1 cellular context compared by ENCODE assay signal in the genomic region with DNA sequence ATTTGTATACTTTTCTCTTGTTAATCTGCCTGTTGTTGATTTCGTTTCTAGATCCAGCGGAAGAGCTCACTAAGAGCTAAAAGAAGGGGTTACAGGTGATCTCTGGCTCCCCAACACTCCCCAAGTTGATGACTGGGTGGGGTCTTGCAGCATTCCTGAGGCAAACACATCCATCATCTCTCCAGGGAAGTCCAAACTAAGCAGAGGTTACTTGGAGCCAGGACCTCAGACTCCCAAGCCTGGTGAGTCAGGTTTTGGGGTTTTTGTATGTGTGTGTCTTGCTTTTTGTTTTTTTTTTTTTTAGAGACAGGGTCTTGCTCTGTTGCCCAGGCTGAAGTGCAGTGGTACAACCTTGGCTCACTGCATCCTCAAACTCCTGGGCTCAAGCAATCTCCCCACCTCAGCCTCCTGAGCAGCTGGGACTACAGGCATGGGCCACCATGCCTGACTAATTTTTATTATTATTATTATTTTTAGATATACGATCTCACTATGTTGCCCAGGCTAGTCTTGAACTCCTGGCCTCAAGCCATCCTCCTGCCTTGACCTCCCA.
TF ChIP-seq lines count a peak whose summit lies in the region.

No MANE protein-coding gene starts in this region.

TF ChIP-seq in A549, 52 proteins besides CTCF, POLR2A, EP300 and RAD21:
- TF ChIP-seq, protein P1, sequence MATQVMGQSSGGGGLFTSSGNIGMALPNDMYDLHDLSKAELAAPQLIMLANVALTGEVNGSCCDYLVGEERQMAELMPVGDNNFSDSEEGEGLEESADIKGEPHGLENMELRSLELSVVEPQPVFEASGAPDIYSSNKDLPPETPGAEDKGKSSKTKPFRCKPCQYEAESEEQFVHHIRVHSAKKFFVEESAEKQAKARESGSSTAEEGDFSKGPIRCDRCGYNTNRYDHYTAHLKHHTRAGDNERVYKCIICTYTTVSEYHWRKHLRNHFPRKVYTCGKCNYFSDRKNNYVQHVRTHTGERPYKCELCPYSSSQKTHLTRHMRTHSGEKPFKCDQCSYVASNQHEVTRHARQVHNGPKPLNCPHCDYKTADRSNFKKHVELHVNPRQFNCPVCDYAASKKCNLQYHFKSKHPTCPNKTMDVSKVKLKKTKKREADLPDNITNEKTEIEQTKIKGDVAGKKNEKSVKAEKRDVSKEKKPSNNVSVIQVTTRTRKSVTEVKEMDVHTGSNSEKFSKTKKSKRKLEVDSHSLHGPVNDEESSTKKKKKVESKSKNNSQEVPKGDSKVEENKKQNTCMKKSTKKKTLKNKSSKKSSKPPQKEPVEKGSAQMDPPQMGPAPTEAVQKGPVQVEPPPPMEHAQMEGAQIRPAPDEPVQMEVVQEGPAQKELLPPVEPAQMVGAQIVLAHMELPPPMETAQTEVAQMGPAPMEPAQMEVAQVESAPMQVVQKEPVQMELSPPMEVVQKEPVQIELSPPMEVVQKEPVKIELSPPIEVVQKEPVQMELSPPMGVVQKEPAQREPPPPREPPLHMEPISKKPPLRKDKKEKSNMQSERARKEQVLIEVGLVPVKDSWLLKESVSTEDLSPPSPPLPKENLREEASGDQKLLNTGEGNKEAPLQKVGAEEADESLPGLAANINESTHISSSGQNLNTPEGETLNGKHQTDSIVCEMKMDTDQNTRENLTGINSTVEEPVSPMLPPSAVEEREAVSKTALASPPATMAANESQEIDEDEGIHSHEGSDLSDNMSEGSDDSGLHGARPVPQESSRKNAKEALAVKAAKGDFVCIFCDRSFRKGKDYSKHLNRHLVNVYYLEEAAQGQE (IDR thresholded peaks at IDR 0.05) = no peak
- TF ChIP-seq CEBPB (IDR thresholded peaks at IDR 0.05) (no peak), ZSCAN20 (CRISPR knock-in tag; IDR thresholded peaks at IDR 0.05) (no peak), MAFK (IDR thresholded peaks at IDR 0.05; ENCODE audit: partially characterized antibody) (no peak), HDAC2 (IDR thresholded peaks at IDR 0.05) (no peak), SREBF2 (IDR thresholded peaks at IDR 0.05) (no peak)
